19 cellular contexts compared by ENCODE assay signal in genomic region chr11:7696424-7696823, GRCh38. TPM values are rescaled to one million over a fixed set of nuclear protein-coding genes. Genes with fewer than 3 reads are reported as not detected.
"Had no signal": no experiment of that assay in that cellular context is flagged by ENCODE, and none has a peak within 500 bp of the region (broad histone marks: within the 10 kb centered on the region; RNA-seq: fewer than 3 reads in every experiment).

No MANE protein-coding gene starts in this region.

- DNase-seq: anterior cingulate cortex; caudate nucleus; effector memory CD8-positive, alpha-beta T cell; esophagus squamous epithelium; left ventricle myocardium superior; occipital lobe; retina; stimulated activated CD4-positive, alpha-beta T cell treated with anti-CD3 and anti-CD28 coated beads, Interleukin-4, amount 100 ng/mL, for 1 hour; stimulated activated naive B cell treated with anti-CD40 and anti-IgM and Interleukin-4, amounts not matched to agents 10 μg/mL and 1 μg/mL and 100 μg/mL, for 72 hours; thyroid gland; uterus had no signal

- H3K27ac Mint-ChIP-seq: activated T-helper 1 cell treated with anti-CD3 and anti-CD28 coated beads, Interleukin-12 subunit alpha, Interleukin-12 subunit beta, Interleukin-2, Interleukin-4 antibody, amounts not matched to agents 30 ng/mL and 10 ng/mL and 1 ng/mL, durations not matched to agents 14 hours and 24 hours and 36 hours; brain; effector memory CD8-positive, alpha-beta T cell; stimulated activated naive B cell treated with anti-CD40 and anti-IgM and Interleukin-4, amounts not matched to agents 10 μg/mL and 1 μg/mL and 100 μg/mL, for 72 hours; T-helper 1 cell treated with Interleukin-12 subunit alpha and Interleukin-12 subunit beta and Interleukin-4 antibody, amounts not matched to agents 30 μg/mL and 1 μg/mL, for 36 hours had no signal

- H3K4me3 Mint-ChIP-seq: activated T-helper 1 cell treated with anti-CD3 and anti-CD28 coated beads, Interleukin-12 subunit alpha, Interleukin-12 subunit beta, Interleukin-2, Interleukin-4 antibody, amounts not matched to agents 30 ng/mL and 10 ng/mL and 1 ng/mL, durations not matched to agents 14 hours and 24 hours and 36 hours; brain; effector memory CD8-positive, alpha-beta T cell; stimulated activated naive B cell treated with anti-CD40 and anti-IgM and Interleukin-4, amounts not matched to agents 10 μg/mL and 1 μg/mL and 100 μg/mL, for 72 hours; T-helper 1 cell treated with Interleukin-12 subunit alpha and Interleukin-12 subunit beta and Interleukin-4 antibody, amounts not matched to agents 30 μg/mL and 1 μg/mL, for 36 hours had no signal

- H3K27me3 ChIP-seq: thyroid gland, uterus had no signal

- H3K36me3 Mint-ChIP-seq: brain; stimulated activated naive B cell treated with anti-CD40 and anti-IgM and Interleukin-4, amounts not matched to agents 10 μg/mL and 1 μg/mL and 100 μg/mL, for 72 hours had no signal

- H3K9me3 ChIP-seq: esophagus squamous epithelium, thyroid gland, uterus had no signal

- H3K36me3 ChIP-seq: esophagus squamous epithelium, thyroid gland, uterus had no signal

- ATAC-seq: effector memory CD8-positive, alpha-beta T cell; left ventricle myocardium superior; stimulated activated naive B cell treated with anti-CD40 and anti-IgM and Interleukin-4, amounts not matched to agents 10 μg/mL and 1 μg/mL and 100 μg/mL, for 72 hours had no signal

- H3K4me3 ChIP-seq: esophagus squamous epithelium, thyroid gland, uterus had no signal

- H3K4me1 ChIP-seq: esophagus squamous epithelium, thyroid gland, uterus had no signal

- H3K9me3 Mint-ChIP-seq: activated T-helper 1 cell treated with anti-CD3 and anti-CD28 coated beads, Interleukin-12 subunit alpha, Interleukin-12 subunit beta, Interleukin-2, Interleukin-4 antibody, amounts not matched to agents 30 ng/mL and 10 ng/mL and 1 ng/mL, durations not matched to agents 14 hours and 24 hours and 36 hours; brain; effector memory CD8-positive, alpha-beta T cell; stimulated activated naive B cell treated with anti-CD40 and anti-IgM and Interleukin-4, amounts not matched to agents 10 μg/mL and 1 μg/mL and 100 μg/mL, for 72 hours; T-helper 1 cell treated with Interleukin-12 subunit alpha and Interleukin-12 subunit beta and Interleukin-4 antibody, amounts not matched to agents 30 μg/mL and 1 μg/mL, for 36 hours had no signal

- H3K4me1 Mint-ChIP-seq: brain had no signal

- H3K27ac ChIP-seq: esophagus squamous epithelium, thyroid gland, uterus had no signal

RNA-seq across cellular contexts. Expression of gene OVCH2, which starts 9.9 kb away (rescaled TPM):
- total RNA-seq: activated T-helper 1 cell treated with anti-CD3 and anti-CD28 coated beads, Interleukin-12 subunit alpha, Interleukin-12 subunit beta, Interleukin-2, Interleukin-4 antibody, amounts not matched to agents 30 ng/mL and 10 ng/mL and 1 ng/mL, durations not matched to agents 14 hours and 24 hours and 36 hours; dermis microvascular lymphatic vessel endothelial cell; left ventricle myocardium superior; mononuclear cell; occipital lobe; posterior vena cava; subcutaneous adipose tissue; thyroid gland had no signal
- polyA plus RNA-seq: neural cell had no signal

RNA-seq across cellular contexts. Expression of gene CYB5R2, which starts 23.1 kb away (rescaled TPM):
- polyA plus RNA-seq: neural cell had no signal
